In genomic region chr3:134373942-134374790, GRCh38 we compare ENCODE assay signal across 1 cellular context.
TF ChIP-seq lines count a peak whose summit lies in the region.

AMOTL2 (minus strand) TSS chr3:134374447; CDS start chr3:134371433, 3,014 bp downstream.

TF ChIP-seq in HepG2, 621 proteins besides CTCF, POLR2A, EP300 and RAD21 (continued from another document and continues in another):
- TF ChIP-seq ZNF503 (CRISPR knock-in tag; IDR thresholded peaks at IDR 0.05) (peak; percentile 91), AHR (CRISPR knock-in tag; IDR thresholded peaks at IDR 0.05) (peak; percentile 86; the same call in 1 of the 2 replicates), ZNF512B (CRISPR knock-in tag; IDR thresholded peaks at IDR 0.05; ENCODE audit: borderline replicate concordance) (no peak), CBFB (CRISPR knock-in tag; IDR thresholded peaks at IDR 0.05) (peak; percentile 96), CC2D1A (CRISPR knock-in tag; IDR thresholded peaks at IDR 0.05) (no peak), GPN1 (CRISPR knock-in tag; IDR thresholded peaks at IDR 0.05; ENCODE audit: borderline replicate concordance) (no peak), HNF1A (IDR thresholded peaks at IDR 0.05; ENCODE audit: low read depth) (no peak), HNF1A (CRISPR knock-in tag; IDR thresholded peaks at IDR 0.05; ENCODE audit: borderline replicate concordance) (peak; percentile 38; the same call in 1 of the 2 replicates), ZSCAN9 (CRISPR knock-in tag; IDR thresholded peaks at IDR 0.05; ENCODE audit: borderline replicate concordance) (peak; percentile 83; the same call in 1 of the 2 replicates), PHB2 (IDR thresholded peaks at IDR 0.05; ENCODE audit: partially characterized antibody) (no peak), HOXD1 (CRISPR knock-in tag; IDR thresholded peaks at IDR 0.05) (peak; percentile 83), ZNF276 (CRISPR knock-in tag; IDR thresholded peaks at IDR 0.05; ENCODE audit: low read depth) (no peak), ZNF761 (CRISPR knock-in tag; conservative IDR thresholded peaks at IDR 0.05) (0 out of 2 replicates have a peak, but pooled peaks have one; percentile 56), SCMH1 (CRISPR knock-in tag; IDR thresholded peaks at IDR 0.05; ENCODE audit: borderline replicate concordance) (no peak), ZBTB46 (CRISPR knock-in tag; IDR thresholded peaks at IDR 0.05; ENCODE audit: borderline replicate concordance) (no peak), HOXA3 (CRISPR knock-in tag; IDR thresholded peaks at IDR 0.05) (peak; percentile 75), PRPF4 (IDR thresholded peaks at IDR 0.05; ENCODE audit: low read depth, low read length, poor library complexity, severe bottlenecking) (no peak), SMAD1 (CRISPR knock-in tag; IDR thresholded peaks at IDR 0.05; ENCODE audit: borderline replicate concordance, low read depth) (no peak), BCL3 (CRISPR knock-in tag; IDR thresholded peaks at IDR 0.05) (peak; percentile 43; the same call in 1 of the 2 replicates), SIX4 (CRISPR knock-in tag; IDR thresholded peaks at IDR 0.05) (peak; percentile 98), KAT2B (IDR thresholded peaks at IDR 0.05; ENCODE audit: borderline replicate concordance, low read depth, low read length) (no peak), SYNCRIP (IDR thresholded peaks at IDR 0.05; ENCODE audit: insufficient read depth, low read depth, low read length) (no peak), ZNF746 (CRISPR knock-in tag; IDR thresholded peaks at IDR 0.05) (peak; percentile 98), FOXA1 (IDR thresholded peaks at IDR 0.05) (no peak), FOXA1 (CRISPR knock-in tag; IDR thresholded peaks at IDR 0.05) (peak; percentile 49; the same call in 1 of the 2 replicates), ZNF879 (CRISPR knock-in tag; IDR thresholded peaks at IDR 0.05) (no peak; the same call in 1 of the 2 replicates), ZNF329 (CRISPR knock-in tag; IDR thresholded peaks at IDR 0.05; ENCODE audit: low read depth) (peak; percentile 90), POGZ (CRISPR knock-in tag; IDR thresholded peaks at IDR 0.05) (peak; percentile 75), ZBTB37 (CRISPR knock-in tag; IDR thresholded peaks at IDR 0.05) (no peak), BHLHE40 (IDR thresholded peaks at IDR 0.05; ENCODE audit: low read length) (0 out of 2 replicates have a peak, but pooled peaks have one; percentile 20), ZNF672 (CRISPR knock-in tag; IDR thresholded peaks at IDR 0.05) (no peak), PAXIP1 (CRISPR knock-in tag; conservative IDR thresholded peaks at IDR 0.05) (peak; percentile 72), NFIB (CRISPR knock-in tag; IDR thresholded peaks at IDR 0.05; ENCODE audit: borderline replicate concordance) (no peak), SALL2 (CRISPR knock-in tag; IDR thresholded peaks at IDR 0.05) (peak; percentile 57; the same call in 1 of the 2 replicates)
- TF ChIP-seq, protein P1, sequence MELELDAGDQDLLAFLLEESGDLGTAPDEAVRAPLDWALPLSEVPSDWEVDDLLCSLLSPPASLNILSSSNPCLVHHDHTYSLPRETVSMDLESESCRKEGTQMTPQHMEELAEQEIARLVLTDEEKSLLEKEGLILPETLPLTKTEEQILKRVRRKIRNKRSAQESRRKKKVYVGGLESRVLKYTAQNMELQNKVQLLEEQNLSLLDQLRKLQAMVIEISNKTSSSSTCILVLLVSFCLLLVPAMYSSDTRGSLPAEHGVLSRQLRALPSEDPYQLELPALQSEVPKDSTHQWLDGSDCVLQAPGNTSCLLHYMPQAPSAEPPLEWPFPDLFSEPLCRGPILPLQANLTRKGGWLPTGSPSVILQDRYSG (CRISPR knock-in tag; IDR thresholded peaks at IDR 0.05) = peak; percentile 83; the same call in 1 of the 2 replicates
